Comparison of ENCODE assay signal across 1 cellular context in genomic region chr13:50414640-50415039, GRCh38.
TF ChIP-seq lines count a peak whose summit lies in the region.

No MANE protein-coding gene starts in this region.

TF ChIP-seq in SK-N-SH treated with all-trans-retinoic acid at 6 μM for 48 hours, 23 proteins besides CTCF, POLR2A, EP300 and RAD21 (continued from another document):
- TF ChIP-seq POU6F1 (CRISPR knock-in tag; IDR thresholded peaks at IDR 0.05; ENCODE audit: borderline replicate concordance, low read depth), result no peak
